ENCODE assay signal across 1 cellular context in the genomic region with DNA sequence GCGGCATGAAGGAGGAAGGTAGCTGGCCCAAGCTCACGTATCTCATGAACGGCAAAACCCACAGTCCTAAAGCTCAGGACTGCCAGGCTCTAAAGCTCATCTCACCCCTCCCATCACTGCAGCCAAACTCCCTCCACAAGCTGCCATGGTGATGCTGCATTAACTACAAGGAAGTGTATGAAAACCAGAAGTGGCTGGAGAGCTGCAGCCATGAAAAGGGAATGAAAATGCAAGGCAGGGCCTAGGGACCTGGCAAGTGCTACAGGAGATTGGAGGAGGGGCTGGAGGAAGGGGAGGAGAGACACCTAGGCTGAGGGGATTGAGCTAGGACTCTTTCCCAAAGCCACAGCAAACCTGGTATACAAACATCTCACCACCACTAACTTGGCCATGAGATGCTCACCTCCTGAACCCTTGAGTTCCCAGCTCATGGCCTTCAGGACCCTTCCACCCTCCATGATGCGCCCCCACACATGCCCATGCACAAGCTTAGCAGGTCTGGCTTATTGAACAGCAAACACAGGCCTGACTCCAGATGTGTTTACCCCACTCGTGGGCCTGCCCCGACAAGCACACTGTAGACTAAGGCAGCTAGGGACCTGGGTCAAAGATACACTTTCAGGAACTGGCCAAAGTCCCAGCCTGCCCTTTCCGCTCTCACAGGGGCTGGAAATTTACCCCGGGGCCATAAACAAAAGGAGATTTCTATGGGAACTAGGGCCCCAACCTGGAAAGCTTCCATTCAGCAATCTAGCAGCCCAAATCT.
TF ChIP-seq lines count a peak whose summit lies in the region.

No MANE protein-coding gene starts in this region.

TF ChIP-seq in H1, 55 proteins besides CTCF, POLR2A, EP300 and RAD21:
- TF ChIP-seq, protein P1, sequence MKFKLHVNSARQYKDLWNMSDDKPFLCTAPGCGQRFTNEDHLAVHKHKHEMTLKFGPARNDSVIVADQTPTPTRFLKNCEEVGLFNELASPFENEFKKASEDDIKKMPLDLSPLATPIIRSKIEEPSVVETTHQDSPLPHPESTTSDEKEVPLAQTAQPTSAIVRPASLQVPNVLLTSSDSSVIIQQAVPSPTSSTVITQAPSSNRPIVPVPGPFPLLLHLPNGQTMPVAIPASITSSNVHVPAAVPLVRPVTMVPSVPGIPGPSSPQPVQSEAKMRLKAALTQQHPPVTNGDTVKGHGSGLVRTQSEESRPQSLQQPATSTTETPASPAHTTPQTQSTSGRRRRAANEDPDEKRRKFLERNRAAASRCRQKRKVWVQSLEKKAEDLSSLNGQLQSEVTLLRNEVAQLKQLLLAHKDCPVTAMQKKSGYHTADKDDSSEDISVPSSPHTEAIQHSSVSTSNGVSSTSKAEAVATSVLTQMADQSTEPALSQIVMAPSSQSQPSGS (IDR thresholded peaks at IDR 0.05; ENCODE audit: low read length), result no peak
- TF ChIP-seq BCL11A (IDR thresholded peaks at IDR 0.05; ENCODE audit: low read depth in 2 of 2, low read length in 2 of 2) (no peak), ZNF274 (IDR thresholded peaks at IDR 0.05; ENCODE audit: borderline replicate concordance, extremely low read depth, low read length) (no peak), RBBP5 (IDR thresholded peaks at IDR 0.05; ENCODE audit: borderline replicate concordance, low read depth, low read length) (no peak), KDM1A (IDR thresholded peaks at IDR 0.05; ENCODE audit: borderline replicate concordance, low read length) (no peak), SIRT6 (IDR thresholded peaks at IDR 0.05; ENCODE audit: low read length) (no peak), CREB1 (IDR thresholded peaks at IDR 0.05) (no peak)
- TF ChIP-seq, protein P2, sequence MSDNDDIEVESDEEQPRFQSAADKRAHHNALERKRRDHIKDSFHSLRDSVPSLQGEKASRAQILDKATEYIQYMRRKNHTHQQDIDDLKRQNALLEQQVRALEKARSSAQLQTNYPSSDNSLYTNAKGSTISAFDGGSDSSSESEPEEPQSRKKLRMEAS (IDR thresholded peaks at IDR 0.05), result no peak
